In genomic region chr1:14822493-14822892, GRCh38 we compare ENCODE assay signal across 26 cellular contexts.
"Had no signal": no experiment of that assay in that cellular context is flagged by ENCODE, and none has a peak within 500 bp of the region (broad histone marks: within the 10 kb centered on the region; RNA-seq: fewer than 3 reads in every experiment).

No MANE protein-coding gene starts in this region.

- H3K4me3 ChIP-seq: colonic mucosa, dorsolateral prefrontal cortex, esophagus squamous epithelium, heart left ventricle, mucosa of descending colon, right lobe of liver, skin epidermis, stomach had no signal

- H3K36me3 Mint-ChIP-seq: activated CD4-positive, alpha-beta memory T cell treated with anti-CD3 and anti-CD28 coated beads for 36 hours; activated naive CD8-positive, alpha-beta T cell treated with anti-CD3 and anti-CD28 coated beads, Interleukin-2, amount 10 ng/mL, durations not matched to agents 7 days and 5 days; brain; stimulated activated memory B cell treated with anti-CD40 and anti-IgM and Interleukin-4, amounts not matched to agents 10 μg/mL and 1 μg/mL and 100 μg/mL, for 72 hours; type B pancreatic cell had no signal

- H3K4me1 ChIP-seq: colonic mucosa, heart left ventricle, right lobe of liver, stomach had no signal

- H3K4me3 Mint-ChIP-seq: activated CD4-positive, alpha-beta memory T cell treated with anti-CD3 and anti-CD28 coated beads for 36 hours; activated naive CD4-positive, alpha-beta T cell treated with anti-CD3 and anti-CD28 coated beads for 36 hours; activated naive CD8-positive, alpha-beta T cell treated with anti-CD3 and anti-CD28 coated beads, Interleukin-2, amount 10 ng/mL, durations not matched to agents 7 days and 5 days; activated T-cell treated with anti-CD3 and anti-CD28 coated beads, Interleukin-2, amount 50 U/mL, for 72 hours; brain; effector memory CD8-positive, alpha-beta T cell; stimulated activated memory B cell treated with anti-CD40 and anti-IgM and Interleukin-4, amounts not matched to agents 10 μg/mL and 1 μg/mL and 100 μg/mL, for 72 hours; T-helper 1 cell treated with Interleukin-12 subunit alpha and Interleukin-12 subunit beta and Interleukin-4 antibody, amounts not matched to agents 30 μg/mL and 1 μg/mL, for 36 hours; type B pancreatic cell had no signal

- DNase-seq: activated CD4-positive, alpha-beta memory T cell treated with anti-CD3 and anti-CD28 coated beads for 36 hours; activated CD4-positive, alpha-beta T cell treated with anti-CD3 and anti-CD28 coated beads for 48 hours; activated effector memory CD4-positive, alpha-beta T cell treated with Interleukin-2 at 50 U/mL for 16 hours; activated naive CD4-positive, alpha-beta T cell treated with anti-CD3 and anti-CD28 coated beads for 36 hours; activated naive CD8-positive, alpha-beta T cell treated with anti-CD3 and anti-CD28 coated beads, Interleukin-2, amount 10 ng/mL, durations not matched to agents 7 days and 5 days; activated T-cell treated with anti-CD3 and anti-CD28 coated beads, Interleukin-2, amount 50 U/mL, for 72 hours; amniotic stem cell; central memory CD4-positive, alpha-beta T cell; colonic mucosa; effector memory CD8-positive, alpha-beta T cell; esophagus squamous epithelium; heart left ventricle; islet precursor cell; left cardiac atrium; mucosa of descending colon; nucleus accumbens; right lobe of liver; stimulated activated CD4-positive, alpha-beta T cell treated with anti-CD3 and anti-CD28 coated beads, Interleukin-15, amount 100 ng/mL, for 24 hours; stomach; T1000 had no signal

- H3K4me1 Mint-ChIP-seq: activated naive CD8-positive, alpha-beta T cell treated with anti-CD3 and anti-CD28 coated beads, Interleukin-2, amount 10 ng/mL, durations not matched to agents 7 days and 5 days; stimulated activated memory B cell treated with anti-CD40 and anti-IgM and Interleukin-4, amounts not matched to agents 10 μg/mL and 1 μg/mL and 100 μg/mL, for 72 hours had no signal

- H3K27ac ChIP-seq: colonic mucosa, esophagus squamous epithelium, heart left ventricle, right lobe of liver, stomach had no signal

- H3K9me3 Mint-ChIP-seq: activated CD4-positive, alpha-beta memory T cell treated with anti-CD3 and anti-CD28 coated beads for 36 hours; activated naive CD4-positive, alpha-beta T cell treated with anti-CD3 and anti-CD28 coated beads for 36 hours; activated naive CD8-positive, alpha-beta T cell treated with anti-CD3 and anti-CD28 coated beads, Interleukin-2, amount 10 ng/mL, durations not matched to agents 7 days and 5 days; activated T-cell treated with anti-CD3 and anti-CD28 coated beads, Interleukin-2, amount 50 U/mL, for 72 hours; effector memory CD8-positive, alpha-beta T cell; stimulated activated memory B cell treated with anti-CD40 and anti-IgM and Interleukin-4, amounts not matched to agents 10 μg/mL and 1 μg/mL and 100 μg/mL, for 72 hours; T-helper 1 cell treated with Interleukin-12 subunit alpha and Interleukin-12 subunit beta and Interleukin-4 antibody, amounts not matched to agents 30 μg/mL and 1 μg/mL, for 36 hours; type B pancreatic cell had no signal

- H3K27me3 Mint-ChIP-seq: activated CD4-positive, alpha-beta memory T cell treated with anti-CD3 and anti-CD28 coated beads for 36 hours; brain; type B pancreatic cell had no signal

- H3K27ac Mint-ChIP-seq: activated CD4-positive, alpha-beta memory T cell treated with anti-CD3 and anti-CD28 coated beads for 36 hours; activated naive CD4-positive, alpha-beta T cell treated with anti-CD3 and anti-CD28 coated beads for 36 hours; activated naive CD8-positive, alpha-beta T cell treated with anti-CD3 and anti-CD28 coated beads, Interleukin-2, amount 10 ng/mL, durations not matched to agents 7 days and 5 days; activated T-cell treated with anti-CD3 and anti-CD28 coated beads, Interleukin-2, amount 50 U/mL, for 72 hours; effector memory CD8-positive, alpha-beta T cell; stimulated activated memory B cell treated with anti-CD40 and anti-IgM and Interleukin-4, amounts not matched to agents 10 μg/mL and 1 μg/mL and 100 μg/mL, for 72 hours; T-helper 1 cell treated with Interleukin-12 subunit alpha and Interleukin-12 subunit beta and Interleukin-4 antibody, amounts not matched to agents 30 μg/mL and 1 μg/mL, for 36 hours; type B pancreatic cell had no signal

- H3K27me3 ChIP-seq: colonic mucosa, dorsolateral prefrontal cortex, esophagus squamous epithelium, right lobe of liver, stomach had no signal

- H3K36me3 ChIP-seq: colonic mucosa, esophagus squamous epithelium, heart left ventricle, right lobe of liver, stomach had no signal

- H3K9me3 ChIP-seq: colonic mucosa, esophagus squamous epithelium, heart left ventricle, mucosa of descending colon, right lobe of liver, stomach had no signal
